Comparison of ENCODE assay signal across 12 cellular contexts in the genomic region with DNA sequence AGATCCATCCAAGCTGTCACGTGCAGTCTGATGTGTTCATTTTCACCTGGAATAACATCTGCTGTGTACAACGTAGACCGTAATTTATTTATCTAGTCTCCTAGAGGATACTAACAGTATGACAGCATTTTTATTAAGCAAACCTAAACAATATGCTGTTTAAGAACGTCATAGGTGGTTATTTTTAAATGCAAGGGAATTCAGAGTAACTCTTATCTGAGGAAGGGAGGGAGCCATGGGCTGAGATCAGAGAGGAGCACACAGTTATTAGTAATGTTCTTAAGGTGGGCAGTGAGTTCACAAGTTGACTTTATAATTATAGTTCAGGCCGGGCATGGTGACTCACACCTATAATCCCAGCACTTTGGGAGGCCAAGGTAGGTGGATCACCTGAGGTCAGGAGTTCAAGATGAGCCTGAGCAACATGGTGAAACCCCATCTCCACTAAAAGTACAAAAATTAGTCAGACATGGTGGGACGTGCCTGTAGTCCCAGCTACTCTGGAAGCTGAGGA.
DNase-seq lines count a peak whose midpoint lies in the region; FAIRE-seq and TF ChIP-seq lines count a peak whose summit lies in the region.
"Had no signal": no experiment of that assay in that cellular context is flagged by ENCODE, and none has a peak within 500 bp of the region (broad histone marks: within the 10 kb centered on the region; RNA-seq: fewer than 3 reads in every experiment).

No MANE protein-coding gene starts in this region.

- H3K4me1 ChIP-seq in vagina = no peaks in the 10 kb centered on the region
- H3K4me1 ChIP-seq: thyroid gland had no signal

- no peak for TF ChIP-seq POLR2A in vagina (IDR thresholded peaks at IDR 0.05)

- peak; percentile 51 for DNase-seq in stimulated activated CD4-positive, alpha-beta T cell treated with anti-CD3 and anti-CD28 coated beads, Interleukin-1b, Interleukin-23, amount 100 ng/mL, for 48 hours
- DNase-seq in stimulated activated CD4-positive, alpha-beta T cell treated with anti-CD3 and anti-CD28 coated beads, Interleukin-4, amount 100 ng/mL, for 24 hours = no peak
- DNase-seq in RCC 7860 (ENCODE audit: low spot score) (peak; percentile 55), fibroblast of the aortic adventitia (ENCODE audit: low read depth) (peak; percentile 41), vagina (ENCODE audit: extremely low spot score in 2 of 2) (peak; percentile 40 to 61), nucleus accumbens (lab: John Stamatoyannopoulos, UW) (no peak), type B pancreatic cell (ENCODE audit: extremely low spot score, unreplicated experiment) (no peak), cerebellum (ENCODE audit: low spot score) (no peak)
- DNase-seq: CD4-positive, alpha-beta T cell; MM.1S; SIG-M5 had no signal

- H3K9me3 Mint-ChIP-seq in type B pancreatic cell = peaks cover 4% of the 10 kb centered on the region

- H3K9me3 ChIP-seq in vagina = no peaks in the 10 kb centered on the region
- H3K9me3 ChIP-seq: thyroid gland had no signal

- H3K27me3 ChIP-seq in vagina = no peaks in the 10 kb centered on the region
- H3K27me3 ChIP-seq: thyroid gland had no signal

- H3K27me3 Mint-ChIP-seq in type B pancreatic cell = peaks cover 3% of the 10 kb centered on the region
- H3K27me3 Mint-ChIP-seq: CD4-positive, alpha-beta T cell had no signal

- H3K4me3 ChIP-seq in fibroblast of the aortic adventitia (ENCODE audit: low read depth, low read length) (no peak overlapping the region), vagina (no peak overlapping the region)
- H3K4me3 ChIP-seq: thyroid gland had no signal

- H3K36me3 ChIP-seq in vagina = no peaks in the 10 kb centered on the region
- H3K36me3 ChIP-seq: thyroid gland had no signal

- FAIRE-seq in RCC 7860 (lab: Jason Lieb, UNC) = no peak

- no peak overlapping the region for H3K27ac Mint-ChIP-seq in type B pancreatic cell
- H3K27ac Mint-ChIP-seq: CD4-positive, alpha-beta T cell had no signal

- TF ChIP-seq CTCF in fibroblast of the aortic adventitia (IDR thresholded peaks at IDR 0.05; ENCODE audit: insufficient read depth, low read length) (no peak), vagina (IDR thresholded peaks at IDR 0.05) (no peak), type B pancreatic cell (conservative IDR thresholded peaks at IDR 0.05) (no peak)

- no peak overlapping the region for H3K27ac ChIP-seq in vagina
- H3K27ac ChIP-seq: thyroid gland had no signal

- no peaks in the 10 kb centered on the region for H3K36me3 Mint-ChIP-seq in type B pancreatic cell

- H3K4me1 Mint-ChIP-seq in type B pancreatic cell (ENCODE audit: unreplicated experiment) = peaks cover 32% of the 10 kb centered on the region

- H3K4me3 Mint-ChIP-seq in type B pancreatic cell = no peak overlapping the region
- H3K4me3 Mint-ChIP-seq: CD4-positive, alpha-beta T cell had no signal

- intact Hi-C loops in vagina (cut with DNase I) = no loop called here

Comparison
In these comparisons a context has a peak if more than half of its experiments do, and no peak if none do; other contexts are left out.
1. DNase-seq: peak in stimulated activated CD4-positive, alpha-beta T cell treated with anti-CD3 and anti-CD28 coated beads, Interleukin-1b, Interleukin-23, amount 100 ng/mL, for 48 hours (single experiment), RCC 7860 (single experiment), fibroblast of the aortic adventitia (single experiment) and vagina (2 of 2); none in stimulated activated CD4-positive, alpha-beta T cell treated with anti-CD3 and anti-CD28 coated beads, Interleukin-4, amount 100 ng/mL, for 24 hours (single experiment), nucleus accumbens (0 of 56), type B pancreatic cell (single experiment) and cerebellum (single experiment).